Comparison of ENCODE assay signal across 1 cellular context in the genomic region with DNA sequence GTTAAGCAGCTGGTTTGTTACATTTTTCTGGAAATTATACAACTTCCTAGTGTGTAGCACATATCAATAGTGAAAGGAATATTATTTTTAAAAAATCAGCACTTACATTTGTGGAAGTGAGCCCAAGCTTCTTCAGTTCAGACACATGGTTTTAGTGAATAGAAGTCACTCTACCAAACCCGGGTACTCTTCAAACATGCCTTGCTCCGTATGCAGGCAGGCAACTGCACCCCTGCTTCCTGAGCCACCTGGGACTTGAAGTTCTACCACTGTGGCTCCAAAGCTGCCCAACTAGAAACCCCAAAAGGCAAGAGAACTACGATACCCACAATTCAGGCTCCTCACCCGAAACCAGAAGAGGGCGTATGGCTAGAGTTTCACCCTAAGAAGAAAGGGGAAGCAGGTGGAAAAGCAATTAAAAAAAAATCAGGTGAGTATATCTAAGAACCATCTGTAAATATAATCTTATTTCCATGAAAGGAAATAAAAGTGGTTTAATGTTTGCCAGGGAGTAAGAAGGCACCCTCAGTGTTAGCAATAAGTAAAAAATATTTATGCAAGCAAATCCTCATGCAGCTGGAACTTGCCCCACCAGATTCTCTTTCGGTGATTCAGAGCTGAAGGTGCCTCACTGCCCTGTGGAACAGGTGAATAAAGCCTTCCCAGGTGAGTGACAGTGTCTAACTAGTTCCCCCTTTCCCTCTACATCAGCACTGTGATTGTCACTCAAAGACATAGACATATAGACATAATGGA.
TF ChIP-seq lines count a peak whose summit lies in the region.

A gene with protein sequence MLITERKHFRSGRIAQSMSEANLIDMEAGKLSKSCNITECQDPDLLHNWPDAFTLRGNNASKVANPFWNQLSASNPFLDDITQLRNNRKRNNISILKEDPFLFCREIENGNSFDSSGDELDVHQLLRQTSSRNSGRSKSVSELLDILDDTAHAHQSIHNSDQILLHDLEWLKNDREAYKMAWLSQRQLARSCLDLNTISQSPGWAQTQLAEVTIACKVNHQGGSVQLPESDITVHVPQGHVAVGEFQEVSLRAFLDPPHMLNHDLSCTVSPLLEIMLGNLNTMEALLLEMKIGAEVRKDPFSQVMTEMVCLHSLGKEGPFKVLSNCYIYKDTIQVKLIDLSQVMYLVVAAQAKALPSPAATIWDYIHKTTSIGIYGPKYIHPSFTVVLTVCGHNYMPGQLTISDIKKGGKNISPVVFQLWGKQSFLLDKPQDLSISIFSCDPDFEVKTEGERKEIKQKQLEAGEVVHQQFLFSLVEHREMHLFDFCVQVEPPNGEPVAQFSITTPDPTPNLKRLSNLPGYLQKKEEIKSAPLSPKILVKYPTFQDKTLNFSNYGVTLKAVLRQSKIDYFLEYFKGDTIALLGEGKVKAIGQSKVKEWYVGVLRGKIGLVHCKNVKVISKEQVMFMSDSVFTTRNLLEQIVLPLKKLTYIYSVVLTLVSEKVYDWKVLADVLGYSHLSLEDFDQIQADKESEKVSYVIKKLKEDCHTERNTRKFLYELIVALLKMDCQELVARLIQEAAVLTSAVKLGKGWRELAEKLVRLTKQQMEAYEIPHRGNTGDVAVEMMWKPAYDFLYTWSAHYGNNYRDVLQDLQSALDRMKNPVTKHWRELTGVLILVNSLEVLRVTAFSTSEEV (minus strand): TSS at position 192 of the 756 bp plus-strand sequence. CDS start 55,522 bp downstream, outside the sequence.

TF ChIP-seq in GM12878, 131 proteins besides CTCF, POLR2A, EP300 and RAD21 (continued from another document):
- TF ChIP-seq, protein P1, sequence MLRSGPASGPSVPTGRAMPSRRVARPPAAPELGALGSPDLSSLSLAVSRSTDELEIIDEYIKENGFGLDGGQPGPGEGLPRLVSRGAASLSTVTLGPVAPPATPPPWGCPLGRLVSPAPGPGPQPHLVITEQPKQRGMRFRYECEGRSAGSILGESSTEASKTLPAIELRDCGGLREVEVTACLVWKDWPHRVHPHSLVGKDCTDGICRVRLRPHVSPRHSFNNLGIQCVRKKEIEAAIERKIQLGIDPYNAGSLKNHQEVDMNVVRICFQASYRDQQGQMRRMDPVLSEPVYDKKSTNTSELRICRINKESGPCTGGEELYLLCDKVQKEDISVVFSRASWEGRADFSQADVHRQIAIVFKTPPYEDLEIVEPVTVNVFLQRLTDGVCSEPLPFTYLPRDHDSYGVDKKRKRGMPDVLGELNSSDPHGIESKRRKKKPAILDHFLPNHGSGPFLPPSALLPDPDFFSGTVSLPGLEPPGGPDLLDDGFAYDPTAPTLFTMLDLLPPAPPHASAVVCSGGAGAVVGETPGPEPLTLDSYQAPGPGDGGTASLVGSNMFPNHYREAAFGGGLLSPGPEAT (IDR thresholded peaks at IDR 0.05; ENCODE audit: low read depth), result peak; percentile 68
- TF ChIP-seq MEF2B (IDR thresholded peaks at IDR 0.05; ENCODE audit: partially characterized antibody, poor library complexity, severe bottlenecking), result peak; percentile 60
- 0 out of 2 replicates have a peak, but pooled peaks have one; percentile 24 for TF ChIP-seq MEF2A (IDR thresholded peaks at IDR 0.05; ENCODE audit: insufficient read depth, low read depth, low read length)
- no peak for TF ChIP-seq FOS (IDR thresholded peaks at IDR 0.05; ENCODE audit: borderline replicate concordance, extremely low read depth, insufficient read length)
- peak; percentile 68; the same call in 1 of the 2 replicates for TF ChIP-seq SMARCA5 (IDR thresholded peaks at IDR 0.05)
- TF ChIP-seq, protein P2, sequence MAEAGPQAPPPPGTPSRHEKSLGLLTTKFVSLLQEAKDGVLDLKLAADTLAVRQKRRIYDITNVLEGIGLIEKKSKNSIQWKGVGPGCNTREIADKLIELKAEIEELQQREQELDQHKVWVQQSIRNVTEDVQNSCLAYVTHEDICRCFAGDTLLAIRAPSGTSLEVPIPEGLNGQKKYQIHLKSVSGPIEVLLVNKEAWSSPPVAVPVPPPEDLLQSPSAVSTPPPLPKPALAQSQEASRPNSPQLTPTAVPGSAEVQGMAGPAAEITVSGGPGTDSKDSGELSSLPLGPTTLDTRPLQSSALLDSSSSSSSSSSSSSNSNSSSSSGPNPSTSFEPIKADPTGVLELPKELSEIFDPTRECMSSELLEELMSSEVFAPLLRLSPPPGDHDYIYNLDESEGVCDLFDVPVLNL (IDR thresholded peaks at IDR 0.05; ENCODE audit: low read depth, low read length), result peak; percentile 60; the same call in 1 of the 2 replicates
- no peak; the same call in 1 of the 2 replicates for TF ChIP-seq SMC3 (IDR thresholded peaks at IDR 0.05; ENCODE audit: borderline replicate concordance, low read length)
- TF ChIP-seq NR2C2 (IDR thresholded peaks at IDR 0.05; ENCODE audit: borderline replicate concordance, control insufficient read depth, insufficient read length, low read depth), result no peak
- TF ChIP-seq SP1 (IDR thresholded peaks at IDR 0.05; ENCODE audit: low read depth, low read length), result no peak
- no peak for TF ChIP-seq ZNF622 (IDR thresholded peaks at IDR 0.05)
- TF ChIP-seq JUND (IDR thresholded peaks at IDR 0.05; ENCODE audit: low read depth, low read length), result no peak
- TF ChIP-seq LARP7 (IDR thresholded peaks at IDR 0.05), result no peak
- TF ChIP-seq, protein P3, sequence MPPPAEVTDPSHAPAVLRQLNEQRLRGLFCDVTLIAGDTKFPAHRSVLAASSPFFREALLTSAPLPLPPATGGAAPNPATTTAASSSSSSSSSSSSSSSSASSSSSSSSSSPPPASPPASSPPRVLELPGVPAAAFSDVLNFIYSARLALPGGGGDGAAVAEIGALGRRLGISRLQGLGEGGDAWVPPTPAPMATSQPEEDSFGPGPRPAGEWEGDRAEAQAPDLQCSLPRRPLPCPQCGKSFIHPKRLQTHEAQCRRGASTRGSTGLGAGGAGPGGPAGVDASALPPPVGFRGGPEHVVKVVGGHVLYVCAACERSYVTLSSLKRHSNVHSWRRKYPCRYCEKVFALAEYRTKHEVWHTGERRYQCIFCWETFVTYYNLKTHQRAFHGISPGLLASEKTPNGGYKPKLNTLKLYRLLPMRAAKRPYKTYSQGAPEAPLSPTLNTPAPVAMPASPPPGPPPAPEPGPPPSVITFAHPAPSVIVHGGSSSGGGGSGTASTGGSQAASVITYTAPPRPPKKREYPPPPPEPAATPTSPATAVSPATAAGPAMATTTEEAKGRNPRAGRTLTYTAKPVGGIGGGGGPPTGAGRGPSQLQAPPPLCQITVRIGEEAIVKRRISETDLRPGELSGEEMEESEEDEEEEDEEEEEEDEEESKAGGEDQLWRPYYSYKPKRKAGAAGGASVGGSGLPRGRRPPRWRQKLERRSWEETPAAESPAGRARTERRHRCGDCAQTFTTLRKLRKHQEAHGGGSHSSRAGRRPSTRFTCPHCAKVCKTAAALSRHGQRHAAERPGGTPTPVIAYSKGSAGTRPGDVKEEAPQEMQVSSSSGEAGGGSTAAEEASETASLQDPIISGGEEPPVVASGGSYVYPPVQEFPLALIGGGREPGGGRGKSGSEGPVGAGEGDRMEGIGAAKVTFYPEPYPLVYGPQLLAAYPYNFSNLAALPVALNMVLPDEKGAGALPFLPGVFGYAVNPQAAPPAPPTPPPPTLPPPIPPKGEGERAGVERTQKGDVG (CRISPR knock-in tag; IDR thresholded peaks at IDR 0.05), result no peak
- TF ChIP-seq SIN3A (IDR thresholded peaks at IDR 0.05; ENCODE audit: low read depth, low read length), result peak; percentile 66; the same call in 1 of the 2 replicates
- TF ChIP-seq DPF2 (IDR thresholded peaks at IDR 0.05), result peak; percentile 45; the same call in 1 of the 2 replicates
- TF ChIP-seq JUNB (IDR thresholded peaks at IDR 0.05), result 0 out of 2 replicates have a peak, but pooled peaks have one; percentile 8
